ENCODE assay signal across 5 cellular contexts in genomic region chr1:231660198-231660597, GRCh38.
"Had no signal": no experiment of that assay in that cellular context is flagged by ENCODE, and none has a peak within 500 bp of the region (broad histone marks: within the 10 kb centered on the region; RNA-seq: fewer than 3 reads in every experiment).

No MANE protein-coding gene starts in this region.

- H3K27ac ChIP-seq: HL-60 had no signal

- H3K4me3 ChIP-seq: K562 had no signal

- DNase-seq: IMR-90, KBM-7 had no signal

- ATAC-seq: HepG2, K562 had no signal
